Comparison of ENCODE assay signal across 33 cellular contexts in genomic region chr6:67538032-67538431, GRCh38.
"Had no signal": no experiment of that assay in that cellular context is flagged by ENCODE, and none has a peak within 500 bp of the region (broad histone marks: within the 10 kb centered on the region; RNA-seq: fewer than 3 reads in every experiment).

No MANE protein-coding gene starts in this region.

- H3K36me3 ChIP-seq: adrenal gland, ascending aorta, brain microvascular endothelial cell, breast epithelium, cardiac muscle cell had no signal

- FAIRE-seq: astrocyte, bronchial epithelial cell had no signal

- H3K4me1 ChIP-seq: adrenal gland, ascending aorta, body of pancreas, breast epithelium had no signal

- H3K27ac ChIP-seq: adrenal gland, ascending aorta, body of pancreas, brain microvascular endothelial cell, breast epithelium, cardiac muscle cell had no signal

- H3K27me3 ChIP-seq: adrenal gland, ascending aorta, body of pancreas, brain microvascular endothelial cell, breast epithelium, cardiac muscle cell had no signal

- DNase-seq: activated effector memory CD4-positive, alpha-beta T cell treated with anti-CD3 and anti-CD28 coated beads, Interleukin-2, amount 50 U/mL, for 16 hours; activated effector memory CD4-positive, alpha-beta T cell treated with Interleukin-2 at 50 U/mL for 16 hours; activated gamma-delta T cell; activated gamma-delta T cell treated with Interleukin-2 at 50 U/mL for 16 hours; activated naive CD4-positive, alpha-beta T cell; activated naive CD4-positive, alpha-beta T cell treated with anti-CD3 and anti-CD28 coated beads for 36 hours; activated naive CD4-positive, alpha-beta T cell treated with anti-CD3 and anti-CD28 coated beads, Interleukin-2, amount 10 ng/mL, durations not matched to agents 7 days and 5 days; activated naive CD4-positive, alpha-beta T cell treated with anti-CD3 and anti-CD28 coated beads, Interleukin-2, amount 50 U/mL, for 16 hours; activated naive CD4-positive, alpha-beta T cell treated with Interleukin-2 at 50 U/mL for 16 hours; activated naive CD8-positive, alpha-beta T cell treated with anti-CD3 and anti-CD28 coated beads for 36 hours; activated naive CD8-positive, alpha-beta T cell treated with anti-CD3 and anti-CD28 coated beads, Interleukin-2, amount 10 ng/mL, durations not matched to agents 7 days and 5 days; activated naive CD8-positive, alpha-beta T cell treated with anti-CD3 and anti-CD28 coated beads, Interleukin-2, amount 50 U/mL, for 24 hours; activated T-cell treated with anti-CD3 and anti-CD28 coated beads, Interleukin-2, amount 50 U/mL, for 24 hours; activated T-cell treated with anti-CD3 and anti-CD28 coated beads, Interleukin-2, amount 50 U/mL, for 4 hours; activated T-cell treated with anti-CD3 and anti-CD28 coated beads, Interleukin-2, amount 50 U/mL, for 48 hours; activated T-cell treated with anti-CD3 and anti-CD28 coated beads, Interleukin-2, amount 50 U/mL, for 72 hours; adrenal gland; amniotic stem cell; amygdala; anterior cingulate cortex; aorta; body of pancreas; brain microvascular endothelial cell; caudate nucleus; central memory CD4-positive, alpha-beta T cell; cerebellar nuclear complex had no signal

- ATAC-seq: activated naive CD4-positive, alpha-beta T cell treated with anti-CD3 and anti-CD28 coated beads, Interleukin-2, amount 50 U/mL, for 72 hours; activated naive CD8-positive, alpha-beta T cell treated with anti-CD3 and anti-CD28 coated beads, Interleukin-2, amount 50 U/mL, for 24 hours; activated T-cell treated with anti-CD3 and anti-CD28 coated beads, Interleukin-2, amount 50 U/mL, for 4 hours; activated T-cell treated with anti-CD3 and anti-CD28 coated beads, Interleukin-2, amount 50 U/mL, for 72 hours; activated T-helper 17 cell treated with anti-CD3 and anti-CD28 coated beads, Interleukin-2, amount 50 U/mL, for 72 hours; body of pancreas had no signal

- H3K4me3 ChIP-seq: adrenal gland, ascending aorta, body of pancreas, breast epithelium, cardiac muscle cell had no signal

- H3K9me3 ChIP-seq: adrenal gland, body of pancreas had no signal
